ENCODE assay signal across 8 cellular contexts in the genomic region with DNA sequence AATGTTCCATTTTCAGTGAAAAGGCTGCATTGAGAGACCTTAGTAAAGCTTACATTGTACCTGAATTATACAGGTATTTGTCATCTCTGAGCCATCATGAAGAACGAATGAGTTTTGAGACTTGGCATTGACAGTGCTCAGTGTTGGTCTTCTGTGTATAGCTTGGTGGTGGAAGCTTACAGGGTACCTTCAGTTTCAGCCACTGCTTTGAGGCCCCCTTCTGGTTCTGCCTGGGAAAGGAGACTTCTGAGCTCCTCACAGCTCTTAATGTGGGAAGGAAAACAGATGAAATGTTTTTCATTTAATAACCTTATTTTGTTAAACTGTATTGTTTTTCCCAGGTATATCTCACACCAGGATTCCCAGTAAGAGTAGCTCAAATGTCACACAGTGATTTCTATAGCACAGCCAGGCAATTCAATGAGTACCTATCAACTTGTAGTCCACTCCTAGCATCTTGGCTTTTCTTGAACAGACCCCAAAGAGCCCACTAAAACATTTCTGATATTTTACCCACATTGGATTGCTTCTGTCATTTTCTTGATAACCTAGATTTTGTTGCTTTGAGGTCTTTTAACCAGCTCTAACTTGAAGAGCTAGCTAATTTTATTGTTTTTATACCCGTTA. TPM values are rescaled to one million over a fixed set of nuclear protein-coding genes. Genes with fewer than 3 reads are reported as not detected.
DNase-seq lines count a peak whose midpoint lies in the region; ATAC-seq lines count a peak whose summit lies in the region.

No MANE protein-coding gene starts in this region.

- no peak overlapping the region for H3K27ac Mint-ChIP-seq in activated T-helper 1 cell treated with anti-CD3 and anti-CD28 coated beads, Interleukin-12 subunit alpha, Interleukin-12 subunit beta, Interleukin-2, Interleukin-4 antibody, amounts not matched to agents 30 ng/mL and 10 ng/mL and 1 ng/mL, durations not matched to agents 14 hours and 24 hours and 36 hours

- H3K4me1 Mint-ChIP-seq in activated T-helper 1 cell treated with anti-CD3 and anti-CD28 coated beads, Interleukin-12 subunit alpha, Interleukin-12 subunit beta, Interleukin-2, Interleukin-4 antibody, amounts not matched to agents 30 ng/mL and 10 ng/mL and 1 ng/mL, durations not matched to agents 14 hours and 24 hours and 36 hours (ENCODE audit: low read depth): peaks cover 5% of the 10 kb centered on the region

- H4K8ac ChIP-seq in neuronal stem cell (ENCODE audit: low read depth, low read length): no peak overlapping the region

- no peak overlapping the region for H2BK5ac ChIP-seq in neuronal stem cell (ENCODE audit: low read length)

- peak; percentile 4 for DNase-seq in COLO668 (lab: John Stamatoyannopoulos, UW; ENCODE audit: unreplicated experiment)
- peak; percentile 6 for DNase-seq in NCI-H1092 (lab: John Stamatoyannopoulos, UW)
- DNase-seq in activated T-helper 1 cell treated with anti-CD3 and anti-CD28 coated beads, Interleukin-12 subunit alpha, Interleukin-12 subunit beta, Interleukin-2, Interleukin-4 antibody, amounts not matched to agents 30 ng/mL and 10 ng/mL and 1 ng/mL, durations not matched to agents 14 hours and 24 hours and 36 hours (ENCODE audit: low spot score): peak; percentile 1
- DNase-seq in hypothalamus (lab: John Stamatoyannopoulos, UW): peak in 29 of 51 donors; percentile 0 to 79 (median 19)
- DNase-seq in stimulated activated naive CD8-positive, alpha-beta T cell treated with anti-CD3 and anti-CD28 coated beads, Interleukin-15, Interleukin-2, amounts not matched to agents 100 U/mL and 50 U/mL, for 24 hours: peak; percentile 28
- no peak for DNase-seq in neuronal stem cell (ENCODE audit: low spot score)

- H3K14ac ChIP-seq in neuronal stem cell (ENCODE audit: low read length): no peak overlapping the region

- no peak overlapping the region for H3K4me2 ChIP-seq in neuronal stem cell (ENCODE audit: insufficient read depth, low read length, poor library complexity, severe bottlenecking)

- H4K91ac ChIP-seq in neuronal stem cell (ENCODE audit: low read depth, low read length, poor library complexity): no peak overlapping the region

- H3K4me3 Mint-ChIP-seq in activated T-helper 1 cell treated with anti-CD3 and anti-CD28 coated beads, Interleukin-12 subunit alpha, Interleukin-12 subunit beta, Interleukin-2, Interleukin-4 antibody, amounts not matched to agents 30 ng/mL and 10 ng/mL and 1 ng/mL, durations not matched to agents 14 hours and 24 hours and 36 hours: no peak overlapping the region

- no peak overlapping the region for H3K27ac ChIP-seq in neuronal stem cell (replicated peaks; ENCODE audit: low read length)

- no peak overlapping the region for H2AK5ac ChIP-seq in neuronal stem cell (ENCODE audit: low read depth, low read length)

- intact Hi-C loops in activated T-helper 1 cell treated with anti-CD3 and anti-CD28 coated beads, Interleukin-12 subunit alpha, Interleukin-12 subunit beta, Interleukin-2, Interleukin-4 antibody, amounts not matched to agents 30 ng/mL and 10 ng/mL and 1 ng/mL, durations not matched to agents 14 hours and 24 hours and 36 hours (cut with micrococcal nuclease): no loop called here

- no peaks in the 10 kb centered on the region for H3K79me1 ChIP-seq in neuronal stem cell (ENCODE audit: low read depth, low read length)

- H3K23ac ChIP-seq in neuronal stem cell (ENCODE audit: low read depth, low read length, poor library complexity): no peak overlapping the region

- no peak overlapping the region for H3K18ac ChIP-seq in neuronal stem cell (ENCODE audit: low read length)

- no peak overlapping the region for H2BK15ac ChIP-seq in neuronal stem cell (ENCODE audit: low read length)

- H3K4me3 ChIP-seq in neuronal stem cell (ENCODE audit: low read length in 2 of 2): no peak overlapping the region

- no peaks in the 10 kb centered on the region for H3K36me3 Mint-ChIP-seq in activated T-helper 1 cell treated with anti-CD3 and anti-CD28 coated beads, Interleukin-12 subunit alpha, Interleukin-12 subunit beta, Interleukin-2, Interleukin-4 antibody, amounts not matched to agents 30 ng/mL and 10 ng/mL and 1 ng/mL, durations not matched to agents 14 hours and 24 hours and 36 hours (ENCODE audit: low read depth)

- peaks cover 0 to 2% of the 10 kb centered on the region in 2 donors for H3K4me1 ChIP-seq in neuronal stem cell (ENCODE audit: control insufficient read depth in 2 of 2, insufficient read depth in 1 of 2, low read depth in 1 of 2, low read length in 2 of 2)

- H3K36me3 ChIP-seq in neuronal stem cell (replicated peaks in 1 of 2; ENCODE audit: control insufficient read depth in 2 of 2, insufficient read depth in 2 of 2, low read length in 2 of 2): no peaks in the 10 kb centered on the region

- H2AFZ ChIP-seq in neuronal stem cell (ENCODE audit: low read length): no peak overlapping the region

- no peak overlapping the region for H3K4ac ChIP-seq in neuronal stem cell (ENCODE audit: low read length)

- no peaks in the 10 kb centered on the region for H3K9me3 ChIP-seq in neuronal stem cell (replicated peaks in 1 of 2; ENCODE audit: control insufficient read depth in 2 of 2, insufficient read depth in 1 of 2, low read depth in 1 of 2, low read length in 2 of 2)

- H2BK120ac ChIP-seq in neuronal stem cell (ENCODE audit: low read depth, low read length): no peak overlapping the region

- no peaks in the 10 kb centered on the region for H3K27me3 ChIP-seq in neuronal stem cell (ENCODE audit: control insufficient read depth in 3 of 3, insufficient read depth in 3 of 3, low read depth in 1 of 3, low read length in 3 of 3)

- no peaks in the 10 kb centered on the region for H3K27me3 Mint-ChIP-seq in activated T-helper 1 cell treated with anti-CD3 and anti-CD28 coated beads, Interleukin-12 subunit alpha, Interleukin-12 subunit beta, Interleukin-2, Interleukin-4 antibody, amounts not matched to agents 30 ng/mL and 10 ng/mL and 1 ng/mL, durations not matched to agents 14 hours and 24 hours and 36 hours (ENCODE audit: insufficient read depth)

- no CpG with 5 or more reads among the region's 2 CpGs for WGBS in neuronal stem cell (ENCODE audit: extremely low coverage in 2 of 2, insufficient read length in 2 of 2, insufficient replicate concordance in 1 of 2), 2 donors

- H3K9ac ChIP-seq in neuronal stem cell (ENCODE audit: low read depth, low read length, poor library complexity): no peak overlapping the region

- no peaks in the 10 kb centered on the region for H3K9me3 Mint-ChIP-seq in activated T-helper 1 cell treated with anti-CD3 and anti-CD28 coated beads, Interleukin-12 subunit alpha, Interleukin-12 subunit beta, Interleukin-2, Interleukin-4 antibody, amounts not matched to agents 30 ng/mL and 10 ng/mL and 1 ng/mL, durations not matched to agents 14 hours and 24 hours and 36 hours

- ATAC-seq in GM18517 (IDR thresholded peaks at IDR 0.05; ENCODE audit: unreplicated experiment) (peak; percentile 93), HG02852 (IDR thresholded peaks at IDR 0.05; ENCODE audit: unreplicated experiment) (peak; percentile 93)
- peak; percentile 90 for ATAC-seq in stimulated activated naive CD8-positive, alpha-beta T cell treated with anti-CD3 and anti-CD28 coated beads, Interleukin-15, Interleukin-2, amounts not matched to agents 100 U/mL and 50 U/mL, for 24 hours

- no peak overlapping the region for H2BK12ac ChIP-seq in neuronal stem cell (ENCODE audit: low read length)

RNA-seq across cellular contexts. Expression of a gene that starts 5.6 kb away (rescaled TPM):
- total RNA-seq in activated T-helper 1 cell treated with anti-CD3 and anti-CD28 coated beads, Interleukin-12 subunit alpha, Interleukin-12 subunit beta, Interleukin-2, Interleukin-4 antibody, amounts not matched to agents 30 ng/mL and 10 ng/mL and 1 ng/mL, durations not matched to agents 14 hours and 24 hours and 36 hours: 0.70 and 0.71 TPM in 2 replicates
- polyA plus RNA-seq in neuronal stem cell (2013, experiment 1 of 2): 2.6 TPM
- polyA plus RNA-seq in neuronal stem cell (2013, experiment 2 of 2): 2.5 TPM

RNA-seq across cellular contexts. Expression of a gene that starts 6.4 kb away (rescaled TPM):
- 66.2 and 74.5 TPM in 2 replicates for total RNA-seq in activated T-helper 1 cell treated with anti-CD3 and anti-CD28 coated beads, Interleukin-12 subunit alpha, Interleukin-12 subunit beta, Interleukin-2, Interleukin-4 antibody, amounts not matched to agents 30 ng/mL and 10 ng/mL and 1 ng/mL, durations not matched to agents 14 hours and 24 hours and 36 hours
- polyA plus RNA-seq in neuronal stem cell (2013, experiment 1 of 2): 61.0 TPM
- 62.4 TPM for polyA plus RNA-seq in neuronal stem cell (2013, experiment 2 of 2)
